7 cellular contexts compared by ENCODE assay signal in the genomic region with DNA sequence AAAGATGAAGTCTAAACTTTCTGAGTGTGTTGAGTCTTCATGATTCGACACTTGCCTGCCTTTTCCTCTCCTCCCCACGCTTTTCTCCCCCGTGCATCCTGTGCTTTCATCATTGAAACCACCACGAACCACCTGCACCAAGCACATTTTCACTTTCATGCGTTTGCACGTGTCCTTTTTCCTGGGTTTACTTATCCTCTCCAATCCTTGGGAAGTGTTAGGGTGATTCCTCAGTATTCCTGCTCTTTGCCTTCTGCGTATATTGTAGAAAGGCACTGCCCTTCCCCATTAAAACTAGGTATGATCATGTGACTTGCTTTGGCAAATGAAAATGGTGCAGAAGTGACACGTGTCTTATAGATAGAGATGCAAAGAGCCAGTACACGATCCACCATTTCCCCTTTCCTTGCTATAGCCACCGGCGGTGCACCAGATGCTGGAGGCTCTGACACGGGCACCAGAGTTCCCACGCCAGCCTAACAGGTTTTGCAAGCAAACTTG.
A peak's percentile ranks its signal among the peaks of the same experiment; 100 is the strongest.
DNase-seq lines count a peak whose midpoint lies in the region; ATAC-seq lines count a peak whose summit lies in the region.

No MANE protein-coding gene starts in this region.

- ATAC-seq in GM19395 (IDR thresholded peaks at IDR 0.05; ENCODE audit: unreplicated experiment) (peak; percentile 59), HG03175 (IDR thresholded peaks at IDR 0.05; ENCODE audit: unreplicated experiment) (peak; percentile 49)

- peak; percentile 32 for DNase-seq in activated CD8-positive, alpha-beta memory T cell treated with anti-CD3 and anti-CD28 coated beads, Interleukin-2, amount 50 U/mL, for 4 hours
- DNase-seq in stimulated activated CD8-positive, alpha-beta memory T cell treated with anti-CD3 and anti-CD28 coated beads, Interleukin-4, amount 100 ng/mL, for 4 hours (ENCODE audit: low read depth in 2 of 2, low spot score in 1 of 2), result peak; percentile 9 to 12
- DNase-seq in midbrain (lab: John Stamatoyannopoulos, UW) (no peak), H4 (ENCODE audit: low spot score) (no peak), HT-29 (ENCODE audit: low spot score) (no peak)

Comparison
In these comparisons a context has a peak if more than half of its experiments do, and no peak if none do; other contexts are left out.
1. DNase-seq: peak in activated CD8-positive, alpha-beta memory T cell treated with anti-CD3 and anti-CD28 coated beads, Interleukin-2, amount 50 U/mL, for 4 hours (single experiment) and stimulated activated CD8-positive, alpha-beta memory T cell treated with anti-CD3 and anti-CD28 coated beads, Interleukin-4, amount 100 ng/mL, for 4 hours (2 of 2); none in midbrain (single experiment), H4 (single experiment) and HT-29 (single experiment).